Comparison of ENCODE assay signal across 21 cellular contexts in the genomic region with DNA sequence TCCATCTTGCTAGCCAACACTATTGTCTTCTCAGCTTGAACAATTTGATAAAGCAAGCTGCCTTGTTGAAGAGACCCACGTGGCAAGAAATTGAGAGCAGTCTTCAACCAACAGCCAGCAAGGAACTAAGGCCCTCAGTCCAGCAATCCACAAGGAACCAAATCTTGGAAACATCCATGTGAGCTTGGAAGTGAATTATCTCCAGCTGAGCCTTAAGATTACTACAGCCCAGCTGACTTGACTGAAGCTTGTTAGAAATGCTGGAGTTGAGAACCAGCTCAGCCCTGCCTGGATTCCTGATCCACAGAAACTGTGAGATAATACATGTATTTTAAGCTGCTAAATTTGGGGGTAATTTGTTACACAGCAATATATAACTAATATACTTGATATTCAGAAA. TPM values are rescaled to one million over a fixed set of nuclear protein-coding genes. Genes with fewer than 3 reads are reported as not detected.
DNase-seq lines count a peak whose midpoint lies in the region; ATAC-seq and TF ChIP-seq lines count a peak whose summit lies in the region.
"Had no signal": no experiment of that assay in that cellular context is flagged by ENCODE, and none has a peak within 500 bp of the region (broad histone marks: within the 10 kb centered on the region; RNA-seq: fewer than 3 reads in every experiment).

No MANE protein-coding gene starts in this region.

- H3K9me3 ChIP-seq in heart left ventricle (no peaks in the 10 kb centered on the region), WERI-Rb-1 (ENCODE audit: severe bottlenecking) (peaks cover 3% of the 10 kb centered on the region)
- H3K9me3 ChIP-seq: A549, Caco-2 had no signal

- TF ChIP-seq CTCF in heart left ventricle (IDR thresholded peaks at IDR 0.05) = no peak
- no peak for TF ChIP-seq CTCF in WERI-Rb-1 (IDR thresholded peaks at IDR 0.05; ENCODE audit: low read depth, low read length)

- H3K79me2 ChIP-seq in mesendoderm (ENCODE audit: control insufficient read depth, insufficient read depth, low read length) = no peaks in the 10 kb centered on the region

- H3K9ac ChIP-seq in mesendoderm (ENCODE audit: low read length) = no peak overlapping the region
- H3K9ac ChIP-seq: BLaER1 treated with 17β-estradiol and CSF1 and Interleukin-3, amounts not matched to agents 10 nM and 100 nM had no signal

- no peak overlapping the region for H3K18ac ChIP-seq in mesendoderm (ENCODE audit: low read length)

- no peaks in the 10 kb centered on the region for H3K79me1 ChIP-seq in mesendoderm (ENCODE audit: low read length)

- H3K4me3 ChIP-seq in heart left ventricle = no peak overlapping the region
- H3K4me3 ChIP-seq in WERI-Rb-1 (ENCODE audit: low read depth, low read length) = no peak overlapping the region
- H3K4me3 ChIP-seq in mesendoderm (ENCODE audit: low read length) = no peak overlapping the region
- H3K4me3 ChIP-seq: A549; BLaER1 treated with 17β-estradiol and CSF1 and Interleukin-3, amounts not matched to agents 10 nM and 100 nM had no signal

- no peak overlapping the region for H3K23ac ChIP-seq in mesendoderm (ENCODE audit: low read length)

- 25 to 60% (median 47%) methylated on average over 1 of the region's 1 CpG for WGBS in heart left ventricle, 4 donors
- WGBS in mesendoderm (ENCODE audit: extremely low coverage, insufficient coverage, low lambda C conversion rate) = no CpG with 5 or more reads among the region's 1 CpG

- H2BK15ac ChIP-seq in mesendoderm (replicated peaks; ENCODE audit: low read depth) = no peak overlapping the region

- intact Hi-C loops in Right ventricle myocardium inferior (cut with DNase I) = no loop called here
- intact Hi-C loops in heart left ventricle (cut with DNase I) = no loop called here
- intact Hi-C loops in left ventricle myocardium superior (cut with micrococcal nuclease) = no loop called here
- intact Hi-C loops in cardiac septum (cut with DNase I) = no loop called here

- no peaks in the 10 kb centered on the region for H3K27me3 ChIP-seq in heart left ventricle
- no peaks in the 10 kb centered on the region for H3K27me3 ChIP-seq in WERI-Rb-1 (ENCODE audit: insufficient read depth, low read depth, severe bottlenecking)
- H3K27me3 ChIP-seq in mesendoderm (ENCODE audit: insufficient read depth, low read length, poor library complexity) = no peaks in the 10 kb centered on the region
- H3K27me3 ChIP-seq: BLaER1 treated with 17β-estradiol and CSF1 and Interleukin-3, amounts not matched to agents 10 nM and 100 nM had no signal

- no peak for DNase-seq in Right ventricle myocardium inferior (ENCODE audit: missing footprints)
- DNase-seq in heart left ventricle = no peak
- no peak for DNase-seq in left ventricle myocardium superior
- DNase-seq in cardiac septum (ENCODE audit: low spot score) = no peak
- DNase-seq in WERI-Rb-1 = peak; percentile 55
- DNase-seq in mesendoderm = peak; percentile 37
- DNase-seq in erythroblast (lab: John Stamatoyannopoulos, UW) = no peak
- DNase-seq: AML-193; Caco-2; Calu3; CD4-positive, alpha-beta T cell; CD8-positive, alpha-beta T cell; DMS79 treated with DMSO at 0.1 percent for 48 hours; GF-D8 had no signal

- no peak overlapping the region for H4K5ac ChIP-seq in mesendoderm (ENCODE audit: low read length)

- H3K4ac ChIP-seq in mesendoderm (ENCODE audit: low read depth, low read length) = no peak overlapping the region

- TF ChIP-seq POLR2A in heart left ventricle (IDR thresholded peaks at IDR 0.05) (no peak), erythroblast (IDR thresholded peaks at IDR 0.05; ENCODE audit: low read length) (no peak)

- H3K56ac ChIP-seq in mesendoderm (ENCODE audit: low read length) = no peak overlapping the region

- no peak overlapping the region for H2BK5ac ChIP-seq in mesendoderm (ENCODE audit: low read length)

- no peak overlapping the region for H4K8ac ChIP-seq in mesendoderm (ENCODE audit: low read depth, low read length)

- H2BK120ac ChIP-seq in mesendoderm (ENCODE audit: low read depth, low read length) = no peak overlapping the region

- peak; percentile 42 for ATAC-seq in Right ventricle myocardium inferior
- ATAC-seq in heart left ventricle = no peak
- peak; percentile 62 for ATAC-seq in left ventricle myocardium superior
- ATAC-seq in HG02938 (IDR thresholded peaks at IDR 0.05; ENCODE audit: unreplicated experiment) = no peak
- ATAC-seq: A549; CD8-positive, alpha-beta T cell had no signal

- H3K4me1 ChIP-seq in heart left ventricle (no peaks in the 10 kb centered on the region), mesendoderm (ENCODE audit: control insufficient read depth, low read depth, low read length) (no peaks in the 10 kb centered on the region)
- H3K4me1 ChIP-seq: A549; BLaER1 treated with 17β-estradiol and CSF1 and Interleukin-3, amounts not matched to agents 10 nM and 100 nM; Caco-2 had no signal

- no peak overlapping the region for H3K27ac ChIP-seq in heart left ventricle
- peak overlapping the region; percentile 41 for H3K27ac ChIP-seq in WERI-Rb-1
- no peak overlapping the region for H3K27ac ChIP-seq in mesendoderm (ENCODE audit: low read depth, low read length)
- H3K27ac ChIP-seq: 22Rv1; A549; BLaER1 treated with 17β-estradiol and CSF1 and Interleukin-3, amounts not matched to agents 10 nM and 100 nM; C4-2B had no signal

- H3K4me2 ChIP-seq in mesendoderm (ENCODE audit: low read length) = no peak overlapping the region
- H3K4me2 ChIP-seq: A549; BLaER1 treated with 17β-estradiol and CSF1 and Interleukin-3, amounts not matched to agents 10 nM and 100 nM had no signal

- H3K36me3 ChIP-seq in heart left ventricle (no peaks in the 10 kb centered on the region), WERI-Rb-1 (no peaks in the 10 kb centered on the region), mesendoderm (ENCODE audit: control insufficient read depth, insufficient read depth, low read length) (no peaks in the 10 kb centered on the region)
- H3K36me3 ChIP-seq: BLaER1 treated with 17β-estradiol and CSF1 and Interleukin-3, amounts not matched to agents 10 nM and 100 nM had no signal

- H2AK5ac ChIP-seq in mesendoderm (ENCODE audit: low read length) = no peak overlapping the region

RNA-seq across cellular contexts. Expression of gene DCT, which starts 26.2 kb away (rescaled TPM):
- total RNA-seq in Right ventricle myocardium inferior (0.32 TPM), heart left ventricle (under 1 TPM in 8 of 9 donors, not detected in 1; 0.11 to 0.88 (median 0.25) TPM), left ventricle myocardium superior (0.12 TPM), cardiac septum (0.22 TPM)
- polyA plus RNA-seq in heart left ventricle = not detected
- not detected for polyA plus RNA-seq in mesendoderm (2013, experiment 1 of 2)
- 0.01 TPM for polyA plus RNA-seq in mesendoderm (2013, experiment 2 of 2)
- total RNA-seq: A172, Caco-2, Calu3 had no signal
- polyA plus RNA-seq: BJ had no signal

Comparison
In these comparisons a context has a peak if more than half of its experiments do, and no peak if none do; other contexts are left out.
1. ATAC-seq: peak in Right ventricle myocardium inferior (single experiment) and left ventricle myocardium superior (single experiment); none in heart left ventricle (0 of 4) and HG02938 (single experiment).
2. DNase-seq: peak in WERI-Rb-1 (single experiment) and mesendoderm (single experiment); none in Right ventricle myocardium inferior (single experiment), heart left ventricle (0 of 5), left ventricle myocardium superior (single experiment), cardiac septum (single experiment) and erythroblast (0 of 2).